ENCODE assay signal across 29 cellular contexts in genomic region chr2:39640107-39640506, GRCh38. TPM values are rescaled to one million over a fixed set of nuclear protein-coding genes. Genes with fewer than 3 reads are reported as not detected.
A peak's percentile ranks its signal among the peaks of the same experiment; 100 is the strongest.
DNase-seq lines count a peak whose midpoint lies in the region; ATAC-seq and TF ChIP-seq lines count a peak whose summit lies in the region.
"Had no signal": no experiment of that assay in that cellular context is flagged by ENCODE, and none has a peak within 500 bp of the region (broad histone marks: within the 10 kb centered on the region; RNA-seq: fewer than 3 reads in every experiment).

No MANE protein-coding gene starts in this region.

- no peaks in the 10 kb centered on the region for H3K9me3 Mint-ChIP-seq in type B pancreatic cell
- H3K9me3 Mint-ChIP-seq: activated CD4-positive, alpha-beta memory T cell treated with anti-CD3 and anti-CD28 coated beads, Interleukin-2, amount 10 ng/mL, durations not matched to agents 7 days and 5 days; activated T-helper 17 cell treated with anti-CD3 and anti-CD28 coated beads, Interleukin-2, amount 50 U/mL, for 72 hours; dendritic cell treated with granulocyte-macrophage colony-stimulating factor and Interleukin-4, amounts not matched to agents 40 ng/mL and 50 ng/mL, for 4 days; endodermal cell; stimulated activated naive CD8-positive, alpha-beta T cell treated with anti-CD3 and anti-CD28 coated beads, Interleukin-15, Interleukin-2, amounts not matched to agents 100 ng/mL and 50 ng/mL, for 24 hours had no signal

- peaks cover 0 to 3% of the 10 kb centered on the region in 2 donors for H3K4me1 ChIP-seq in adrenal gland (replicated peaks in 1 of 2)
- H3K4me1 ChIP-seq in prostate gland (replicated peaks): no peaks in the 10 kb centered on the region
- H3K4me1 ChIP-seq: BLaER1 treated with 17β-estradiol and CSF1 and Interleukin-3, amounts not matched to agents 10 nM and 100 nM; Caco-2; pancreas; thyroid gland had no signal

- H3K4me1 Mint-ChIP-seq in type B pancreatic cell (ENCODE audit: unreplicated experiment): peaks cover 12% of the 10 kb centered on the region
- H3K4me1 Mint-ChIP-seq: activated CD4-positive, alpha-beta memory T cell treated with anti-CD3 and anti-CD28 coated beads, Interleukin-2, amount 10 ng/mL, durations not matched to agents 7 days and 5 days; activated T-helper 17 cell treated with anti-CD3 and anti-CD28 coated beads, Interleukin-2, amount 50 U/mL, for 72 hours; endodermal cell had no signal

- no peaks in the 10 kb centered on the region for H3K36me3 Mint-ChIP-seq in type B pancreatic cell

- H3K27me3 ChIP-seq in adrenal gland: no peaks in the 10 kb centered on the region
- no peaks in the 10 kb centered on the region for H3K27me3 ChIP-seq in prostate gland (replicated peaks; ENCODE audit: insufficient read depth)
- H3K27me3 ChIP-seq: BLaER1 treated with 17β-estradiol and CSF1 and Interleukin-3, amounts not matched to agents 10 nM and 100 nM; pancreas; thyroid gland had no signal

- H3K4me3 ChIP-seq in adrenal gland: no peak overlapping the region
- H3K4me3 ChIP-seq in prostate gland: no peak overlapping the region
- H3K4me3 ChIP-seq: BLaER1 treated with 17β-estradiol and CSF1 and Interleukin-3, amounts not matched to agents 10 nM and 100 nM; lower lobe of right lung; pancreas; SK-N-MC; thyroid gland had no signal

- H3K27me3 Mint-ChIP-seq in type B pancreatic cell: peaks cover 2% of the 10 kb centered on the region
- H3K27me3 Mint-ChIP-seq: activated CD4-positive, alpha-beta memory T cell treated with anti-CD3 and anti-CD28 coated beads, Interleukin-2, amount 10 ng/mL, durations not matched to agents 7 days and 5 days; dendritic cell treated with granulocyte-macrophage colony-stimulating factor and Interleukin-4, amounts not matched to agents 40 ng/mL and 50 ng/mL, for 4 days had no signal

- no peak overlapping the region for H3K27ac ChIP-seq in adrenal gland
- no peak overlapping the region for H3K27ac ChIP-seq in prostate gland
- H3K27ac ChIP-seq: BLaER1 treated with 17β-estradiol and CSF1 and Interleukin-3, amounts not matched to agents 10 nM and 100 nM; lower lobe of right lung; pancreas; SK-N-MC; thyroid gland had no signal

- TF ChIP-seq POLR2A in adrenal gland (IDR thresholded peaks at IDR 0.05) (no peak), prostate gland (IDR thresholded peaks at IDR 0.05) (no peak)

- H3K9me3 ChIP-seq in adrenal gland (replicated peaks in 1 of 3) (no peaks in the 10 kb centered on the region), prostate gland (no peaks in the 10 kb centered on the region)
- H3K9me3 ChIP-seq: BLaER1 treated with 17β-estradiol and CSF1 and Interleukin-3, amounts not matched to agents 10 nM and 100 nM; Caco-2; lower lobe of right lung; pancreas; thyroid gland had no signal

- H3K36me3 ChIP-seq in adrenal gland (replicated peaks in 1 of 2): no peaks in the 10 kb centered on the region
- no peaks in the 10 kb centered on the region for H3K36me3 ChIP-seq in prostate gland
- H3K36me3 ChIP-seq: BLaER1 treated with 17β-estradiol and CSF1 and Interleukin-3, amounts not matched to agents 10 nM and 100 nM; lower lobe of right lung; pancreas; thyroid gland had no signal

- TF ChIP-seq CTCF in adrenal gland (IDR thresholded peaks at IDR 0.05): no peak
- no peak for TF ChIP-seq CTCF in prostate gland (IDR thresholded peaks at IDR 0.05)
- TF ChIP-seq CTCF in type B pancreatic cell (conservative IDR thresholded peaks at IDR 0.05): no peak

- H3K4me3 Mint-ChIP-seq in type B pancreatic cell: no peak overlapping the region
- H3K4me3 Mint-ChIP-seq: activated CD4-positive, alpha-beta memory T cell treated with anti-CD3 and anti-CD28 coated beads, Interleukin-2, amount 10 ng/mL, durations not matched to agents 7 days and 5 days; activated T-helper 17 cell treated with anti-CD3 and anti-CD28 coated beads, Interleukin-2, amount 50 U/mL, for 72 hours; dendritic cell treated with granulocyte-macrophage colony-stimulating factor and Interleukin-4, amounts not matched to agents 40 ng/mL and 50 ng/mL, for 4 days; endodermal cell; stimulated activated naive CD8-positive, alpha-beta T cell treated with anti-CD3 and anti-CD28 coated beads, Interleukin-15, Interleukin-2, amounts not matched to agents 100 ng/mL and 50 ng/mL, for 24 hours had no signal

- ATAC-seq in left cardiac atrium: peak; percentile 54 to 91
- ATAC-seq: activated T-helper 17 cell treated with anti-CD3 and anti-CD28 coated beads, Interleukin-2, amount 50 U/mL, for 72 hours; esophagus mucosa; lower lobe of right lung; pancreas had no signal

- intact Hi-C loops in adrenal gland (cut with DNase I) (no loop called here), left cardiac atrium (cut with DNase I) (no loop called here), prostate gland (cut with DNase I) (no loop called here)

- DNase-seq in Ammon's horn (ENCODE audit: low spot score) (peak; percentile 80), adrenal gland (peak in 6 of 7 donors; percentile 21 to 63 (median 38)), left cardiac atrium (peak; percentile 25), prostate gland (ENCODE audit: low spot score) (peak; percentile 17), type B pancreatic cell (ENCODE audit: extremely low spot score, unreplicated experiment) (no peak), superior temporal gyrus (ENCODE audit: extremely low spot score) (no peak), RPMI8226 (no peak), A172 (ENCODE audit: low spot score) (no peak)
- DNase-seq: ACHN; activated CD4-positive, alpha-beta memory T cell treated with anti-CD3 and anti-CD28 coated beads, Interleukin-2, amount 10 ng/mL, durations not matched to agents 7 days and 5 days; activated CD4-positive, alpha-beta T cell treated with anti-CD3 and anti-CD28 coated beads for 1 hour; activated CD8-positive, alpha-beta memory T cell treated with anti-CD3 and anti-CD28 coated beads, Interleukin-2, amount 50 U/mL, for 48 hours; activated naive CD4-positive, alpha-beta T cell treated with anti-CD3 and anti-CD28 coated beads, Interleukin-2, amount 50 U/mL, for 16 hours; Caco-2; endodermal cell; HCEC 1CT; lower lobe of right lung; NCI-H1436; NCI-H2081 treated with DMSO at 0.1 percent for 48 hours; NCI-H82; pancreas; thyroid gland had no signal

- WGBS in adrenal gland, 4 donors: 38 to 59% (median 51%) methylated on average over 2 of the region's 2 CpGs; no CpG with 5 or more reads in 1 of the 4 donors
- 34% methylated on average over 2 of the region's 2 CpGs for WGBS in prostate gland

- H3K27ac Mint-ChIP-seq in type B pancreatic cell: no peak overlapping the region
- H3K27ac Mint-ChIP-seq: activated CD4-positive, alpha-beta memory T cell treated with anti-CD3 and anti-CD28 coated beads, Interleukin-2, amount 10 ng/mL, durations not matched to agents 7 days and 5 days; activated T-helper 17 cell treated with anti-CD3 and anti-CD28 coated beads, Interleukin-2, amount 50 U/mL, for 72 hours; dendritic cell treated with granulocyte-macrophage colony-stimulating factor and Interleukin-4, amounts not matched to agents 40 ng/mL and 50 ng/mL, for 4 days; endodermal cell; stimulated activated naive CD8-positive, alpha-beta T cell treated with anti-CD3 and anti-CD28 coated beads, Interleukin-15, Interleukin-2, amounts not matched to agents 100 ng/mL and 50 ng/mL, for 24 hours had no signal

RNA-seq across cellular contexts. Expression of gene TMEM178A, which starts 25.6 kb away (rescaled TPM):
- total RNA-seq in adrenal gland (1 to 10 TPM in 5 of 8 donors, under 1 TPM in 2, not detected in 1; 0.35 to 7.5 (median 2.2) TPM), left cardiac atrium (1 to 10 TPM; 2.0 to 5.4 TPM), prostate gland (1 to 10 TPM; 2.6 to 6.9 TPM), type B pancreatic cell (ENCODE audit: low replicate concordance) (3.1 and 9.3 TPM in 2 replicates)
- 10 to 100 TPM in 2 of 3 donors, under 1 TPM in 1; 0.93 to 46.4 (median 13.2) TPM for polyA plus RNA-seq in adrenal gland
- not detected in 2 replicates for total RNA-seq in A172 (2014; rRNA removed; shearing (Covaris generic))
- total RNA-seq: RPMI7951 had no signal

Comparison
In these comparisons a context has a peak if more than half of its experiments do, and no peak if none do; other contexts are left out.
1. DNase-seq: peak in Ammon's horn (single experiment), adrenal gland (6 of 7), left cardiac atrium (single experiment) and prostate gland (single experiment); none in type B pancreatic cell (single experiment), superior temporal gyrus (single experiment), RPMI8226 (single experiment) and A172 (single experiment).